8 cellular contexts compared by ENCODE assay signal in the genomic region with DNA sequence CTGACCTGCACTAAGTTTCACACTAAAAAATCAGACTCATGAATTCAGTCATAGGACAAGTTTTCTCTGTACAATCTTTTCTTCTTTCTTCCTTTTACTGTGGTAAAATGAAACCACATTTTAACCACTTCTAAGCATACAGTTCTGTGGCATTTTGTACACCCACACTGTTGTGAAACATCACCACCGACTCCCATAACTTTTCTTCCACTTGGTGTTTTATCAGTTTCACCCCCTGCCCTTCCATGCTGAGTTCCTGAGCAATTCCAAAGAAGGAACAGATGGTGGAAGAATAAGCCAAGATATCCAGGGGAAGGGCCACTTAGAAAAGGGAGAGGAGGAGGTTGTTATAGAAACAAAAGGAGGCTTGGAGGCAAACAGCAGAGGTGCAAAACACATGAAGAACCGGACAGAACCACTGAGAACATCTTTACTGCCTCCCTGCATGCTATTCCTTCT. TPM values are rescaled to one million over a fixed set of nuclear protein-coding genes. Genes with fewer than 3 reads are reported as not detected.
A peak's percentile ranks its signal among the peaks of the same experiment; 100 is the strongest.
DNase-seq lines count a peak whose midpoint lies in the region; ATAC-seq and TF ChIP-seq lines count a peak whose summit lies in the region.

No MANE protein-coding gene starts in this region.

- intact Hi-C loops in activated CD4-positive, alpha-beta T cell treated with anti-CD3 and anti-CD28 coated beads, Interleukin-2, amount 10 ng/mL, durations not matched to agents 24 days and 14 days (cut with micrococcal nuclease) = loop anchor here (1.0 to 2.0 kb wide), 3 partner anchors 15 to 43 kb away; partner anchors contain the start of genes SLC25A4 and SNX25
- intact Hi-C loops in activated CD4-positive, alpha-beta memory T cell treated with anti-CD3 and anti-CD28 coated beads for 36 hours (cut with micrococcal nuclease) = loop anchor here (1.0 to 2.0 kb wide), 2 partner anchors 22 to 39 kb away; partner anchors contain the start of gene SLC25A4
- intact Hi-C loops in lower lobe of right lung (cut with DNase I) = no loop called here

- H3K36me3 Mint-ChIP-seq in activated CD4-positive, alpha-beta T cell treated with anti-CD3 and anti-CD28 coated beads, Interleukin-2, amount 10 ng/mL, durations not matched to agents 24 days and 14 days (ENCODE audit: low read depth) = peaks cover 67% of the 10 kb centered on the region
- H3K36me3 Mint-ChIP-seq in activated CD4-positive, alpha-beta memory T cell treated with anti-CD3 and anti-CD28 coated beads for 36 hours = peaks cover 50% of the 10 kb centered on the region

- peak; percentile 76 for DNase-seq in activated CD4-positive, alpha-beta T cell treated with anti-CD3 and anti-CD28 coated beads, Interleukin-2, amount 10 ng/mL, durations not matched to agents 24 days and 14 days
- no peak for DNase-seq in activated CD4-positive, alpha-beta T cell treated with anti-CD3 and anti-CD28 coated beads, Interleukin-2, amount 50 U/mL, for 1 hour
- DNase-seq in HCEC 1CT (peak; percentile 7), NB4 (ENCODE audit: low read depth) (peak; percentile 71), foreskin melanocyte (peak; percentile 38), HuH-7.5 (ENCODE audit: low spot score) (no peak), lower lobe of right lung (no peak)
- DNase-seq in activated CD4-positive, alpha-beta memory T cell treated with anti-CD3 and anti-CD28 coated beads for 36 hours = no peak

- TF ChIP-seq CTCF in NB4 (IDR thresholded peaks at IDR 0.05; ENCODE audit: low read depth, low read length) = no peak
- no peak for TF ChIP-seq CTCF in lower lobe of right lung (IDR thresholded peaks at IDR 0.05)

- no peak for ATAC-seq in lower lobe of right lung

- peak overlapping the region; percentile 20 for H3K4me3 Mint-ChIP-seq in activated CD4-positive, alpha-beta T cell treated with anti-CD3 and anti-CD28 coated beads, Interleukin-2, amount 10 ng/mL, durations not matched to agents 24 days and 14 days
- no peak overlapping the region for H3K4me3 Mint-ChIP-seq in activated CD4-positive, alpha-beta memory T cell treated with anti-CD3 and anti-CD28 coated beads for 36 hours

- peaks cover 14% of the 10 kb centered on the region for H3K4me1 Mint-ChIP-seq in activated CD4-positive, alpha-beta T cell treated with anti-CD3 and anti-CD28 coated beads, Interleukin-2, amount 10 ng/mL, durations not matched to agents 24 days and 14 days
- peaks cover 20% of the 10 kb centered on the region for H3K4me1 Mint-ChIP-seq in activated CD4-positive, alpha-beta memory T cell treated with anti-CD3 and anti-CD28 coated beads for 36 hours (ENCODE audit: low read depth)

- no peaks in the 10 kb centered on the region for H3K9me3 ChIP-seq in lower lobe of right lung

- TF ChIP-seq POLR2A in NB4 (IDR thresholded peaks at IDR 0.05; ENCODE audit: extremely low read depth, insufficient read length) = no peak

- no peak overlapping the region for H3K27ac ChIP-seq in lower lobe of right lung

- no peaks in the 10 kb centered on the region for H3K27me3 ChIP-seq in lower lobe of right lung (ENCODE audit: low read depth)

- CTCF ChIA-PET in activated CD4-positive, alpha-beta memory T cell treated with anti-CD3 and anti-CD28 coated beads for 36 hours (lab: Charles Lee) = interaction anchor here (1.9 kb wide), 1 partner anchor 18 kb away, joined by 7 read pairs; no protein-coding TSS in a partner anchor

- peak overlapping the region; percentile 85 for H3K27ac Mint-ChIP-seq in activated CD4-positive, alpha-beta T cell treated with anti-CD3 and anti-CD28 coated beads, Interleukin-2, amount 10 ng/mL, durations not matched to agents 24 days and 14 days
- no peak overlapping the region for H3K27ac Mint-ChIP-seq in activated CD4-positive, alpha-beta memory T cell treated with anti-CD3 and anti-CD28 coated beads for 36 hours

- no peaks in the 10 kb centered on the region for H3K4me1 ChIP-seq in lower lobe of right lung

- H3K36me3 ChIP-seq in lower lobe of right lung = peaks cover 56% of the 10 kb centered on the region

- no peaks in the 10 kb centered on the region for H3K9me3 Mint-ChIP-seq in activated CD4-positive, alpha-beta T cell treated with anti-CD3 and anti-CD28 coated beads, Interleukin-2, amount 10 ng/mL, durations not matched to agents 24 days and 14 days
- no peaks in the 10 kb centered on the region for H3K9me3 Mint-ChIP-seq in activated CD4-positive, alpha-beta memory T cell treated with anti-CD3 and anti-CD28 coated beads for 36 hours

- POLR2A ChIA-PET in activated CD4-positive, alpha-beta memory T cell treated with anti-CD3 and anti-CD28 coated beads for 36 hours (lab: Charles Lee) = interaction anchor here (0.7 to 2.9 kb wide), 2 partner anchors 22 to 238 kb away, joined by 3 to 6 read pairs; partner anchors contain the start of gene SLC25A4

- peaks cover 18% of the 10 kb centered on the region for H3K27me3 Mint-ChIP-seq in activated CD4-positive, alpha-beta T cell treated with anti-CD3 and anti-CD28 coated beads, Interleukin-2, amount 10 ng/mL, durations not matched to agents 24 days and 14 days
- H3K27me3 Mint-ChIP-seq in activated CD4-positive, alpha-beta memory T cell treated with anti-CD3 and anti-CD28 coated beads for 36 hours = no peaks in the 10 kb centered on the region

- H3K4me3 ChIP-seq in NB4 (ENCODE audit: low read depth, low read length) (no peak overlapping the region), lower lobe of right lung (no peak overlapping the region)

RNA-seq across cellular contexts. Expression of gene SLC25A4, which starts 22.6 kb away (rescaled TPM):
- total RNA-seq in activated CD4-positive, alpha-beta T cell treated with anti-CD3 and anti-CD28 coated beads, Interleukin-2, amount 10 ng/mL, durations not matched to agents 24 days and 14 days = 1.7 and 1.9 TPM in 2 replicates
- total RNA-seq in activated CD4-positive, alpha-beta memory T cell treated with anti-CD3 and anti-CD28 coated beads for 36 hours = 1 to 10 TPM; 7.7 to 8.4 TPM
- 33.1 TPM for total RNA-seq in lower lobe of right lung

RNA-seq across cellular contexts. Expression of gene CFAP97, which starts 38.2 kb away (rescaled TPM):
- 56.6 and 59.3 TPM in 2 replicates for total RNA-seq in activated CD4-positive, alpha-beta T cell treated with anti-CD3 and anti-CD28 coated beads, Interleukin-2, amount 10 ng/mL, durations not matched to agents 24 days and 14 days
- 10 to 100 TPM; 47.5 to 48.6 TPM for total RNA-seq in activated CD4-positive, alpha-beta memory T cell treated with anti-CD3 and anti-CD28 coated beads for 36 hours
- total RNA-seq in lower lobe of right lung = 29.4 TPM

RNA-seq across cellular contexts. Expression of gene SNX25, which starts 43.8 kb away (rescaled TPM):
- 27.0 and 27.3 TPM in 2 replicates for total RNA-seq in activated CD4-positive, alpha-beta T cell treated with anti-CD3 and anti-CD28 coated beads, Interleukin-2, amount 10 ng/mL, durations not matched to agents 24 days and 14 days
- total RNA-seq in activated CD4-positive, alpha-beta memory T cell treated with anti-CD3 and anti-CD28 coated beads for 36 hours = 10 to 100 TPM; 18.9 to 21.6 TPM
- total RNA-seq in lower lobe of right lung = 74.7 TPM

Comparison
In these comparisons a context has a peak if more than half of its experiments do, and no peak if none do; other contexts are left out.
1. DNase-seq: peak in activated CD4-positive, alpha-beta T cell treated with anti-CD3 and anti-CD28 coated beads, Interleukin-2, amount 10 ng/mL, durations not matched to agents 24 days and 14 days (single experiment), HCEC 1CT (single experiment), NB4 (single experiment) and foreskin melanocyte (single experiment); none in activated CD4-positive, alpha-beta T cell treated with anti-CD3 and anti-CD28 coated beads, Interleukin-2, amount 50 U/mL, for 1 hour (single experiment), activated CD4-positive, alpha-beta memory T cell treated with anti-CD3 and anti-CD28 coated beads for 36 hours (single experiment), HuH-7.5 (single experiment) and lower lobe of right lung (single experiment).